ENCODE assay signal across 25 cellular contexts in the genomic region with DNA sequence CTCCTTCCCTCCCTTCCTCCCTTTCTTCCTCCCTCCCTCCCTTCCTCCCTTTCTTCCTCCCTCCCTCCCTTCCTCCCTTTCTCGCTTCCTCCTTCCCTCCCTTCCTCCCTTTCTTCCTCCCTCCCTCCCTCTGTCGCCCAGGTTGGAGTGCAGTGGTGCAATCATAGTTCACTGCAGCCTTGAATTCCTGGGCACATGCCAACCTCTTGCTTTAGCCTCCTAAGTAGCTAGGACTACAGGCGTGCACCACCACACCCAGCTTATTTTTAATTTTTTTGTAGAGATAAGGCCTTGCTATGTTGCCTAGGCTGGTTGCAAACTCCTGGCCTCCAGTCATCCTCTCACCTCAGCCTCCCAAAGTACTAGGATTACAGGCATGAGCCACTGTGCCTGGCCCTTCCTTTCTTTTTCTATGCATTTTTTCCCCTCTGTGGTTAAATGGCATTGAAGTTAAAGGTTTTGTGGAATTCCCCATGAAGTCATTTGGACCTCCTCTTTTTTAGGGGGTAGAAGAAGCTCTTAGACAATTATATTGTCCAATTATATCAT.
"Had no signal": no experiment of that assay in that cellular context is flagged by ENCODE, and none has a peak within 500 bp of the region (broad histone marks: within the 10 kb centered on the region; RNA-seq: fewer than 3 reads in every experiment).

No MANE protein-coding gene starts in this region.

- DNase-seq: activated CD4-positive, alpha-beta T cell treated with anti-CD3 and anti-CD28 coated beads for 36 hours; activated CD4-positive, alpha-beta T cell treated with anti-CD3 and anti-CD28 coated beads, Interleukin-2, amount 10 ng/mL, durations not matched to agents 7 days and 5 days; activated CD4-positive, alpha-beta T cell treated with anti-CD3 and anti-CD28 coated beads, Interleukin-2, amount 50 U/mL, for 48 hours; activated CD8-positive, alpha-beta T cell treated with anti-CD3 and anti-CD28 coated beads, Interleukin-2, amount 10 ng/mL, durations not matched to agents 7 days and 5 days; activated gamma-delta T cell treated with Interleukin-2 at 50 U/mL for 16 hours; activated naive CD4-positive, alpha-beta T cell treated with anti-CD3 and anti-CD28 coated beads for 36 hours; activated T-cell treated with anti-CD3 and anti-CD28 coated beads, Interleukin-2, amount 50 U/mL, for 24 hours; amniotic stem cell; aorta; brain microvascular endothelial cell; central memory CD4-positive, alpha-beta T cell; NCI-H1048; NCI-H1105 treated with DMSO at 0.1 percent for 48 hours; NCI-H1436; NCI-H1694; NCI-H1930; NCI-H2081 treated with DMSO at 0.1 percent for 48 hours; NCI-H226; NCI-H524 treated with DMSO at 0.1 percent for 48 hours; SHP77; SJCRH30 had no signal

- H3K36me3 ChIP-seq: brain microvascular endothelial cell had no signal

- H3K4me3 ChIP-seq: SJCRH30, SK-N-MC had no signal

- H3K27me3 ChIP-seq: brain microvascular endothelial cell, SJCRH30 had no signal

- H3K9me3 ChIP-seq: SJCRH30 had no signal

- H3K27ac ChIP-seq: brain microvascular endothelial cell, SJCRH30, SK-N-MC had no signal

- ATAC-seq: activated CD4-positive, alpha-beta T cell treated with anti-CD3 and anti-CD28 coated beads for 36 hours; activated CD4-positive, CD25-positive, alpha-beta regulatory T cell treated with anti-CD3 and anti-CD28 coated beads, Interleukin-2, amount 50 U/mL, for 24 hours; activated CD8-positive, alpha-beta T cell treated with anti-CD3 and anti-CD28 coated beads, Interleukin-2, amount 10 ng/mL, durations not matched to agents 7 days and 5 days; Panc1; WTC11 had no signal
